Comparison of ENCODE assay signal across 8 cellular contexts in genomic region chr16:89873822-89874689, GRCh38. TPM values are rescaled to one million over a fixed set of nuclear protein-coding genes. Genes with fewer than 3 reads are reported as not detected.
DNase-seq lines count a peak whose midpoint lies in the region; ATAC-seq and TF ChIP-seq lines count a peak whose summit lies in the region.

No MANE protein-coding gene starts in this region.

- TF ChIP-seq RAD21 in neural cell (conservative IDR thresholded peaks at IDR 0.05): no peak

- peak; percentile 69 for ATAC-seq in DND-41 (ENCODE audit: insufficient read depth, low read depth)
- ATAC-seq in stimulated activated naive CD8-positive, alpha-beta T cell treated with anti-CD3 and anti-CD28 coated beads, Interleukin-15, Interleukin-2, amounts not matched to agents 100 U/mL and 50 U/mL, for 24 hours: peak; percentile 81

- WGBS in H9 (ENCODE audit: extremely low coverage, insufficient read length, low lambda C conversion rate): no CpG with 5 or more reads among the region's 76 CpGs

- H3K27ac ChIP-seq in DND-41 (ENCODE audit: low read length) (peak overlapping the region; percentile 99), H9 (ENCODE audit: insufficient read length, low read depth, low read length) (peak overlapping the region; percentile 85), neural cell (ENCODE audit: low read length) (peak overlapping the region; percentile 98)

- H3K4me2 ChIP-seq in DND-41 (ENCODE audit: insufficient read depth, low read length) (peak overlapping the region; percentile 62), H9 (ENCODE audit: insufficient read depth, insufficient read length, low read length) (peak overlapping the region; percentile 74), neural cell (ENCODE audit: low read length) (peak overlapping the region; percentile 48)

- H3K4me1 Mint-ChIP-seq in H9: peaks cover 3 to 9% of the 10 kb centered on the region in 2 experiments; a peak in 2 of 4 replicates

- H3K36me3 ChIP-seq in DND-41 (ENCODE audit: insufficient read depth, low read length): peaks cover 39% of the 10 kb centered on the region
- peaks cover 19% of the 10 kb centered on the region for H3K36me3 ChIP-seq in MG63
- no peaks in the 10 kb centered on the region for H3K36me3 ChIP-seq in neural cell (ENCODE audit: insufficient read depth, low read length)

- H3K79me2 ChIP-seq in DND-41 (ENCODE audit: insufficient read depth, low read length): peaks cover 60% of the 10 kb centered on the region
- H3K79me2 ChIP-seq in H9 (ENCODE audit: insufficient read depth, low read length): peaks cover 2% of the 10 kb centered on the region; the same call in 1 of the 2 replicates
- peaks cover 32% of the 10 kb centered on the region for H3K79me2 ChIP-seq in neural cell (replicated peaks; ENCODE audit: insufficient read depth, low read length)

- peak overlapping the region; percentile 57 to 89 for H3K4me3 ChIP-seq in DND-41 (ENCODE audit: low read depth in 1 of 2, low read length in 2 of 2)
- H3K4me3 ChIP-seq in MG63: peak overlapping the region; percentile 91
- peak overlapping the region; percentile 81 to 90 for H3K4me3 ChIP-seq in foreskin fibroblast (ENCODE audit: low read depth in 1 of 2, low read length in 2 of 2)
- H3K4me3 ChIP-seq in neural cell (ENCODE audit: low read length): peak overlapping the region; percentile 89

- no peak overlapping the region for H2AK5ac ChIP-seq in H9 (ENCODE audit: insufficient read length, low read length)

- H4K8ac ChIP-seq in H9 (replicated peaks; ENCODE audit: insufficient read length, low read depth, low read length): no peak overlapping the region

- no peaks in the 10 kb centered on the region for H3F3A ChIP-seq in neural cell (ENCODE audit: insufficient read depth, low read length, poor library complexity, severe bottlenecking)

- H3K27me3 ChIP-seq in DND-41 (ENCODE audit: insufficient read depth, low read length, poor library complexity) (no peaks in the 10 kb centered on the region), H9 (ENCODE audit: insufficient read depth, low read length) (no peaks in the 10 kb centered on the region), MG63 (no peaks in the 10 kb centered on the region), neural cell (ENCODE audit: insufficient read depth, low read depth, low read length) (no peaks in the 10 kb centered on the region)

- H3K4me1 ChIP-seq in DND-41 (ENCODE audit: insufficient read depth, low read length): peaks cover 27% of the 10 kb centered on the region
- no peaks in the 10 kb centered on the region for H3K4me1 ChIP-seq in H9 (ENCODE audit: insufficient read depth, low read length)

- H3K9me3 ChIP-seq in DND-41 (ENCODE audit: insufficient read depth, low read length, severe bottlenecking) (peaks cover 16% of the 10 kb centered on the region), H9 (ENCODE audit: control insufficient read depth, low read depth, low read length) (no peaks in the 10 kb centered on the region), MG63 (no peaks in the 10 kb centered on the region), neural cell (ENCODE audit: low read length) (no peaks in the 10 kb centered on the region)

- no peak overlapping the region for H4K5ac ChIP-seq in H9 (ENCODE audit: insufficient read length, low read depth, low read length)

- TF ChIP-seq EP300 in neural cell (conservative IDR thresholded peaks at IDR 0.05; ENCODE audit: poor library complexity, severe bottlenecking): no peak

- no peak overlapping the region for H2BK120ac ChIP-seq in H9 (ENCODE audit: low read depth, low read length, poor library complexity, severe bottlenecking)

- no peak overlapping the region for H4K91ac ChIP-seq in H9 (ENCODE audit: insufficient read length, low read depth, low read length)

- H3T11ph ChIP-seq in H9 (ENCODE audit: low read length): no peak overlapping the region

- H3K4ac ChIP-seq in H9 (ENCODE audit: low read depth, low read length): no peak overlapping the region

- H3K9me3 Mint-ChIP-seq in H9: peaks cover 7 to 14% of the 10 kb centered on the region in 2 experiments

- TF ChIP-seq CTCF in DND-41 (IDR thresholded peaks at IDR 0.05; ENCODE audit: borderline replicate concordance, extremely low read depth, low read length, poor library complexity, severe bottlenecking): no peak
- no peak for TF ChIP-seq CTCF in H9 (conservative IDR thresholded peaks at IDR 0.05)
- TF ChIP-seq CTCF in foreskin fibroblast (IDR thresholded peaks at IDR 0.05; ENCODE audit: low read depth, low read length): no peak
- no peak for TF ChIP-seq CTCF in neural cell (IDR thresholded peaks at IDR 0.05; ENCODE audit: poor library complexity, severe bottlenecking)

- no peak overlapping the region for H2BK15ac ChIP-seq in H9 (ENCODE audit: low read depth, low read length)

- peak overlapping the region; percentile 94 to 98 (median 98); a peak in 6 of 7 replicates for H3K27ac Mint-ChIP-seq in H9

- no peak overlapping the region for H2BK12ac ChIP-seq in H9 (ENCODE audit: insufficient read length, low read depth, low read length)

- H2BK20ac ChIP-seq in H9 (ENCODE audit: low read depth, low read length, poor library complexity, severe bottlenecking): no peak overlapping the region

- H3K79me1 ChIP-seq in H9 (ENCODE audit: insufficient read depth, low read depth, low read length, poor library complexity, severe bottlenecking): no peaks in the 10 kb centered on the region

- H3K14ac ChIP-seq in H9 (ENCODE audit: insufficient read depth, low read length): peak overlapping the region; percentile 96

- H2BK5ac ChIP-seq in H9 (ENCODE audit: insufficient read length, low read length): peak overlapping the region; percentile 69

- H3K23me2 ChIP-seq in H9 (ENCODE audit: insufficient read length, low read depth, low read length, poor library complexity, severe bottlenecking): peaks cover 5% of the 10 kb centered on the region

- H3K18ac ChIP-seq in H9 (ENCODE audit: insufficient read length, low read depth, low read length): peak overlapping the region; percentile 90

- H3K56ac ChIP-seq in H9 (ENCODE audit: insufficient read length, low read depth, low read length): no peak overlapping the region

- H3K4me3 Mint-ChIP-seq in H9: peak overlapping the region; percentile 84 to 91

- H3K36me3 Mint-ChIP-seq in H9 (ENCODE audit: insufficient read depth in 1 of 3, low read depth in 3 of 3): peaks cover 25 to 37% (median 32%) of the 10 kb centered on the region in 3 experiments

- DNase-seq in DND-41: peak; percentile 92
- DNase-seq in H9: peak; percentile 95
- DNase-seq in MG63: peak; percentile 86
- peak; percentile 92 for DNase-seq in SIG-M5 treated with dmso at 0.1 percent for 504 hours (lab: John Stamatoyannopoulos, UW; ENCODE audit: unreplicated experiment)
- DNase-seq in activated gamma-delta T cell treated with anti-CD3 and anti-CD28 coated beads, Interleukin-2, amount 50 U/mL, for 16 hours (ENCODE audit: low read depth): peak; percentile 89
- peak; percentile 94 to 98 for DNase-seq in foreskin fibroblast
- peak; percentile 98 for DNase-seq in stimulated activated naive CD8-positive, alpha-beta T cell treated with anti-CD3 and anti-CD28 coated beads, Interleukin-15, Interleukin-2, amounts not matched to agents 100 U/mL and 50 U/mL, for 24 hours

- H3K9ac ChIP-seq in DND-41 (ENCODE audit: low read depth, low read length): peak overlapping the region; percentile 72
- H3K9ac ChIP-seq in H9 (ENCODE audit: extremely low read depth, insufficient read length, low read length): peak overlapping the region; percentile 78
- H3K9ac ChIP-seq in neural cell (ENCODE audit: low read length): peak overlapping the region; percentile 97

- H4K20me1 ChIP-seq in DND-41 (ENCODE audit: insufficient read depth, low read length): peaks cover 26% of the 10 kb centered on the region
- no peaks in the 10 kb centered on the region for H4K20me1 ChIP-seq in H9 (ENCODE audit: control insufficient read depth, insufficient read depth, insufficient read length)
- no peaks in the 10 kb centered on the region for H4K20me1 ChIP-seq in neural cell (ENCODE audit: insufficient read depth)

- no peaks in the 10 kb centered on the region for H3K9me2 ChIP-seq in neural cell (ENCODE audit: insufficient read depth, low read length)

- H2AFZ ChIP-seq in DND-41 (ENCODE audit: low read depth, low read length): peak overlapping the region; percentile 96
- no peak overlapping the region for H2AFZ ChIP-seq in H9 (ENCODE audit: low read length)
- H2AFZ ChIP-seq in neural cell (ENCODE audit: low read depth, low read length): peak overlapping the region; percentile 83

- H3K27me3 Mint-ChIP-seq in H9 (ENCODE audit: low read depth): no peaks in the 10 kb centered on the region

- H3K23ac ChIP-seq in H9 (ENCODE audit: insufficient read length, low read depth, low read length): no peak overlapping the region

TF ChIP-seq in neural cell, 6 proteins besides CTCF, POLR2A, EP300 and RAD21 (continues in another document):
- TF ChIP-seq MXI1 (conservative IDR thresholded peaks at IDR 0.05; ENCODE audit: poor library complexity, severe bottlenecking): peak; percentile 17
- TF ChIP-seq POLR2AphosphoS5 (IDR thresholded peaks at IDR 0.05): no peak
- no peak for TF ChIP-seq TAF1 (IDR thresholded peaks at IDR 0.05; ENCODE audit: low read depth)
- no peak for TF ChIP-seq SMC3 (conservative IDR thresholded peaks at IDR 0.05; ENCODE audit: poor library complexity)

RNA-seq across cellular contexts. Expression of gene TCF25, which starts 0.7 kb away (rescaled TPM):
- 109 and 124 TPM in 2 replicates for total RNA-seq in H9 (2021)
- 53.2 and 71.3 TPM in 2 replicates for total RNA-seq in MG63 (2014; rRNA removed; shearing (Covaris generic); ENCODE audit: low replicate concordance)
- polyA plus RNA-seq in neural cell: 200 and 240 TPM in 2 replicates
- 172 and 202 TPM in 2 replicates for polyA minus RNA-seq in neural cell

RNA-seq across cellular contexts. Expression of gene MC1R, which starts 44.6 kb away (rescaled TPM):
- total RNA-seq in H9 (2021): 4.7 TPM in 2 replicates
- 12.1 and 21.1 TPM in 2 replicates for total RNA-seq in MG63 (2014; rRNA removed; shearing (Covaris generic); ENCODE audit: low replicate concordance)
- 21.3 and 27.6 TPM in 2 replicates for polyA plus RNA-seq in neural cell
- polyA minus RNA-seq in neural cell: 9.3 and 10.3 TPM in 2 replicates

RNA-seq across cellular contexts. Expression of gene SPIRE2, which starts 45.8 kb away (rescaled TPM):
- 6.7 and 6.9 TPM in 2 replicates for total RNA-seq in H9 (2021)
- total RNA-seq in MG63 (2014; rRNA removed; shearing (Covaris generic); ENCODE audit: low replicate concordance): 5.0 and 5.3 TPM in 2 replicates
- 45.0 and 54.1 TPM in 2 replicates for polyA plus RNA-seq in neural cell
- polyA minus RNA-seq in neural cell: 26.5 and 29.2 TPM in 2 replicates

RNA-seq across cellular contexts. Expression of gene TUBB3, which starts 49.1 kb away (rescaled TPM):
- 164 and 176 TPM in 2 replicates for total RNA-seq in H9 (2021)
- total RNA-seq in MG63 (2014; rRNA removed; shearing (Covaris generic); ENCODE audit: low replicate concordance): 803 and 1,289 TPM in 2 replicates
- 2,442 and 2,885 TPM in 2 replicates for polyA plus RNA-seq in neural cell
- 1,854 and 2,133 TPM in 2 replicates for polyA minus RNA-seq in neural cell

RNA-seq across cellular contexts. Expression of gene FANCA, which starts 57.6 kb away (rescaled TPM):
- 84.3 and 106 TPM in 2 replicates for total RNA-seq in H9 (2021)
- total RNA-seq in MG63 (2014; rRNA removed; shearing (Covaris generic); ENCODE audit: low replicate concordance): 11.9 and 13.1 TPM in 2 replicates
- polyA plus RNA-seq in neural cell: 10.2 and 13.3 TPM in 2 replicates
- polyA minus RNA-seq in neural cell: 14.5 and 16.8 TPM in 2 replicates

Comparison
In these comparisons a context has a peak if more than half of its experiments do, and no peak if none do; other contexts are left out.
1. Peak in every context shown above with its lines: DNase-seq, ATAC-seq, H3K4me3 ChIP-seq and H3K27ac ChIP-seq.